In genomic region chr14:53306267-53306721, GRCh38 we compare ENCODE assay signal across 2 cellular contexts.
TF ChIP-seq lines count a peak whose summit lies in the region.

No MANE protein-coding gene starts in this region.

TF ChIP-seq in WTC11, 78 proteins besides CTCF, POLR2A, EP300 and RAD21 (continued from another document):
- no peak for TF ChIP-seq ZNF512 (CRISPR knock-in tag; IDR thresholded peaks at IDR 0.05; ENCODE audit: borderline replicate concordance)
- TF ChIP-seq GTF2I (CRISPR knock-in tag; conservative IDR thresholded peaks at IDR 0.05) = no peak
- no peak for TF ChIP-seq ZNF219 (CRISPR knock-in tag; IDR thresholded peaks at IDR 0.05; ENCODE audit: borderline replicate concordance)
- TF ChIP-seq NR1H2 (CRISPR knock-in tag; IDR thresholded peaks at IDR 0.05) = no peak
- TF ChIP-seq, protein P1, sequence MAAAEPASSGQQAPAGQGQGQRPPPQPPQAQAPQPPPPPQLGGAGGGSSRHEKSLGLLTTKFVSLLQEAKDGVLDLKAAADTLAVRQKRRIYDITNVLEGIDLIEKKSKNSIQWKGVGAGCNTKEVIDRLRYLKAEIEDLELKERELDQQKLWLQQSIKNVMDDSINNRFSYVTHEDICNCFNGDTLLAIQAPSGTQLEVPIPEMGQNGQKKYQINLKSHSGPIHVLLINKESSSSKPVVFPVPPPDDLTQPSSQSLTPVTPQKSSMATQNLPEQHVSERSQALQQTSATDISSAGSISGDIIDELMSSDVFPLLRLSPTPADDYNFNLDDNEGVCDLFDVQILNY (CRISPR knock-in tag; IDR thresholded peaks at IDR 0.05) = no peak
- TF ChIP-seq FOXJ3 (CRISPR knock-in tag; IDR thresholded peaks at IDR 0.05; ENCODE audit: borderline replicate concordance) = no peak

TF ChIP-seq in HepG2, 621 proteins besides CTCF, POLR2A, EP300 and RAD21 (continued from another document and continues in another):
- TF ChIP-seq CSRNP1 (CRISPR knock-in tag; IDR thresholded peaks at IDR 0.05) (no peak), MXI1 (IDR thresholded peaks at IDR 0.05; ENCODE audit: borderline replicate concordance, low read depth, low read length) (no peak), GLI4 (CRISPR knock-in tag; IDR thresholded peaks at IDR 0.05; ENCODE audit: borderline replicate concordance) (0 out of 2 replicates have a peak, but pooled peaks have one; percentile 30), ELF1 (CRISPR knock-in tag; IDR thresholded peaks at IDR 0.05) (0 out of 2 replicates have a peak, but pooled peaks have one; percentile 18), CC2D1A (CRISPR knock-in tag; IDR thresholded peaks at IDR 0.05) (no peak), ZNF136 (CRISPR knock-in tag; IDR thresholded peaks at IDR 0.05; ENCODE audit: low read depth) (no peak), NPAS2 (CRISPR knock-in tag; IDR thresholded peaks at IDR 0.05; ENCODE audit: borderline replicate concordance) (no peak), AHR (CRISPR knock-in tag; IDR thresholded peaks at IDR 0.05) (no peak), ZEB1 (IDR thresholded peaks at IDR 0.05; ENCODE audit: insufficient replicate concordance, low read depth) (no peak), GATAD1 (CRISPR knock-in tag; IDR thresholded peaks at IDR 0.05) (peak; percentile 37; the same call in 1 of the 2 replicates), ATAD3A (CRISPR knock-in tag; IDR thresholded peaks at IDR 0.05) (no peak), MXD1 (CRISPR knock-in tag; IDR thresholded peaks at IDR 0.05) (no peak), RORA (CRISPR knock-in tag; IDR thresholded peaks at IDR 0.05) (no peak), SMC3 (IDR thresholded peaks at IDR 0.05; ENCODE audit: low read length) (peak; percentile 61; the same call in 1 of the 2 replicates), ZXDC (CRISPR knock-in tag; IDR thresholded peaks at IDR 0.05) (no peak), ZNF878 (CRISPR knock-in tag; IDR thresholded peaks at IDR 0.05) (0 out of 2 replicates have a peak, but pooled peaks have one; percentile 27), KDM5A (IDR thresholded peaks at IDR 0.05; ENCODE audit: borderline replicate concordance, low read length) (peak; percentile 87), ZSCAN25 (CRISPR knock-in tag; IDR thresholded peaks at IDR 0.05) (no peak), IKZF1 (IDR thresholded peaks at IDR 0.05) (no peak), ZNF280B (CRISPR knock-in tag; IDR thresholded peaks at IDR 0.05; ENCODE audit: borderline replicate concordance) (no peak), PAF1 (CRISPR knock-in tag; IDR thresholded peaks at IDR 0.05) (no peak), ZNF367 (CRISPR knock-in tag; IDR thresholded peaks at IDR 0.05; ENCODE audit: borderline replicate concordance) (no peak), GZF1 (CRISPR knock-in tag; IDR thresholded peaks at IDR 0.05) (no peak), ZNF619 (CRISPR knock-in tag; IDR thresholded peaks at IDR 0.05) (no peak), REST (IDR thresholded peaks at IDR 0.05; ENCODE audit: borderline replicate concordance in 1 of 2, low read depth in 1 of 2, low read length in 2 of 2) (no peak)
- TF ChIP-seq, protein P2, sequence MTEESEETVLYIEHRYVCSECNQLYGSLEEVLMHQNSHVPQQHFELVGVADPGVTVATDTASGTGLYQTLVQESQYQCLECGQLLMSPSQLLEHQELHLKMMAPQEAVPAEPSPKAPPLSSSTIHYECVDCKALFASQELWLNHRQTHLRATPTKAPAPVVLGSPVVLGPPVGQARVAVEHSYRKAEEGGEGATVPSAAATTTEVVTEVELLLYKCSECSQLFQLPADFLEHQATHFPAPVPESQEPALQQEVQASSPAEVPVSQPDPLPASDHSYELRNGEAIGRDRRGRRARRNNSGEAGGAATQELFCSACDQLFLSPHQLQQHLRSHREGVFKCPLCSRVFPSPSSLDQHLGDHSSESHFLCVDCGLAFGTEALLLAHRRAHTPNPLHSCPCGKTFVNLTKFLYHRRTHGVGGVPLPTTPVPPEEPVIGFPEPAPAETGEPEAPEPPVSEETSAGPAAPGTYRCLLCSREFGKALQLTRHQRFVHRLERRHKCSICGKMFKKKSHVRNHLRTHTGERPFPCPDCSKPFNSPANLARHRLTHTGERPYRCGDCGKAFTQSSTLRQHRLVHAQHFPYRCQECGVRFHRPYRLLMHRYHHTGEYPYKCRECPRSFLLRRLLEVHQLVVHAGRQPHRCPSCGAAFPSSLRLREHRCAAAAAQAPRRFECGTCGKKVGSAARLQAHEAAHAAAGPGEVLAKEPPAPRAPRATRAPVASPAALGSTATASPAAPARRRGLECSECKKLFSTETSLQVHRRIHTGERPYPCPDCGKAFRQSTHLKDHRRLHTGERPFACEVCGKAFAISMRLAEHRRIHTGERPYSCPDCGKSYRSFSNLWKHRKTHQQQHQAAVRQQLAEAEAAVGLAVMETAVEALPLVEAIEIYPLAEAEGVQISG (CRISPR knock-in tag; IDR thresholded peaks at IDR 0.05) = no peak
- TF ChIP-seq, protein P3, sequence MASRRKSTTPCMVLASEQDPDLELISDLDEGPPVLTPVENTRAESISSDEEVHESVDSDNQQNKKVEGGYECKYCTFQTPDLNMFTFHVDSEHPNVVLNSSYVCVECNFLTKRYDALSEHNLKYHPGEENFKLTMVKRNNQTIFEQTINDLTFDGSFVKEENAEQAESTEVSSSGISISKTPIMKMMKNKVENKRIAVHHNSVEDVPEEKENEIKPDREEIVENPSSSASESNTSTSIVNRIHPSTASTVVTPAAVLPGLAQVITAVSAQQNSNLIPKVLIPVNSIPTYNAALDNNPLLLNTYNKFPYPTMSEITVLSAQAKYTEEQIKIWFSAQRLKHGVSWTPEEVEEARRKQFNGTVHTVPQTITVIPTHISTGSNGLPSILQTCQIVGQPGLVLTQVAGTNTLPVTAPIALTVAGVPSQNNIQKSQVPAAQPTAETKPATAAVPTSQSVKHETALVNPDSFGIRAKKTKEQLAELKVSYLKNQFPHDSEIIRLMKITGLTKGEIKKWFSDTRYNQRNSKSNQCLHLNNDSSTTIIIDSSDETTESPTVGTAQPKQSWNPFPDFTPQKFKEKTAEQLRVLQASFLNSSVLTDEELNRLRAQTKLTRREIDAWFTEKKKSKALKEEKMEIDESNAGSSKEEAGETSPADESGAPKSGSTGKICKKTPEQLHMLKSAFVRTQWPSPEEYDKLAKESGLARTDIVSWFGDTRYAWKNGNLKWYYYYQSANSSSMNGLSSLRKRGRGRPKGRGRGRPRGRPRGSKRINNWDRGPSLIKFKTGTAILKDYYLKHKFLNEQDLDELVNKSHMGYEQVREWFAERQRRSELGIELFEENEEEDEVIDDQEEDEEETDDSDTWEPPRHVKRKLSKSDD (CRISPR knock-in tag; IDR thresholded peaks at IDR 0.05; ENCODE audit: low read depth) = no peak
- TF ChIP-seq, protein P4, sequence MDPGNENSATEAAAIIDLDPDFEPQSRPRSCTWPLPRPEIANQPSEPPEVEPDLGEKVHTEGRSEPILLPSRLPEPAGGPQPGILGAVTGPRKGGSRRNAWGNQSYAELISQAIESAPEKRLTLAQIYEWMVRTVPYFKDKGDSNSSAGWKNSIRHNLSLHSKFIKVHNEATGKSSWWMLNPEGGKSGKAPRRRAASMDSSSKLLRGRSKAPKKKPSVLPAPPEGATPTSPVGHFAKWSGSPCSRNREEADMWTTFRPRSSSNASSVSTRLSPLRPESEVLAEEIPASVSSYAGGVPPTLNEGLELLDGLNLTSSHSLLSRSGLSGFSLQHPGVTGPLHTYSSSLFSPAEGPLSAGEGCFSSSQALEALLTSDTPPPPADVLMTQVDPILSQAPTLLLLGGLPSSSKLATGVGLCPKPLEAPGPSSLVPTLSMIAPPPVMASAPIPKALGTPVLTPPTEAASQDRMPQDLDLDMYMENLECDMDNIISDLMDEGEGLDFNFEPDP (CRISPR knock-in tag; conservative IDR thresholded peaks at IDR 0.05) = no peak
- TF ChIP-seq, protein P5, sequence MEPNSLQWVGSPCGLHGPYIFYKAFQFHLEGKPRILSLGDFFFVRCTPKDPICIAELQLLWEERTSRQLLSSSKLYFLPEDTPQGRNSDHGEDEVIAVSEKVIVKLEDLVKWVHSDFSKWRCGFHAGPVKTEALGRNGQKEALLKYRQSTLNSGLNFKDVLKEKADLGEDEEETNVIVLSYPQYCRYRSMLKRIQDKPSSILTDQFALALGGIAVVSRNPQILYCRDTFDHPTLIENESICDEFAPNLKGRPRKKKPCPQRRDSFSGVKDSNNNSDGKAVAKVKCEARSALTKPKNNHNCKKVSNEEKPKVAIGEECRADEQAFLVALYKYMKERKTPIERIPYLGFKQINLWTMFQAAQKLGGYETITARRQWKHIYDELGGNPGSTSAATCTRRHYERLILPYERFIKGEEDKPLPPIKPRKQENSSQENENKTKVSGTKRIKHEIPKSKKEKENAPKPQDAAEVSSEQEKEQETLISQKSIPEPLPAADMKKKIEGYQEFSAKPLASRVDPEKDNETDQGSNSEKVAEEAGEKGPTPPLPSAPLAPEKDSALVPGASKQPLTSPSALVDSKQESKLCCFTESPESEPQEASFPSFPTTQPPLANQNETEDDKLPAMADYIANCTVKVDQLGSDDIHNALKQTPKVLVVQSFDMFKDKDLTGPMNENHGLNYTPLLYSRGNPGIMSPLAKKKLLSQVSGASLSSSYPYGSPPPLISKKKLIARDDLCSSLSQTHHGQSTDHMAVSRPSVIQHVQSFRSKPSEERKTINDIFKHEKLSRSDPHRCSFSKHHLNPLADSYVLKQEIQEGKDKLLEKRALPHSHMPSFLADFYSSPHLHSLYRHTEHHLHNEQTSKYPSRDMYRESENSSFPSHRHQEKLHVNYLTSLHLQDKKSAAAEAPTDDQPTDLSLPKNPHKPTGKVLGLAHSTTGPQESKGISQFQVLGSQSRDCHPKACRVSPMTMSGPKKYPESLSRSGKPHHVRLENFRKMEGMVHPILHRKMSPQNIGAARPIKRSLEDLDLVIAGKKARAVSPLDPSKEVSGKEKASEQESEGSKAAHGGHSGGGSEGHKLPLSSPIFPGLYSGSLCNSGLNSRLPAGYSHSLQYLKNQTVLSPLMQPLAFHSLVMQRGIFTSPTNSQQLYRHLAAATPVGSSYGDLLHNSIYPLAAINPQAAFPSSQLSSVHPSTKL (CRISPR knock-in tag; IDR thresholded peaks at IDR 0.05) = 0 out of 2 replicates have a peak, but pooled peaks have one; percentile 16
